ENCODE assay signal across 8 cellular contexts in genomic region chr11:119169272-119169719, GRCh38. TPM values are rescaled to one million over a fixed set of nuclear protein-coding genes. Genes with fewer than 3 reads are reported as not detected.
DNase-seq lines count a peak whose midpoint lies in the region; ATAC-seq and TF ChIP-seq lines count a peak whose summit lies in the region.

No MANE protein-coding gene starts in this region.

- POLR2A ChIA-PET in HEK293 (lab: Yijun Ruan, JAX) = interaction anchor here (0.6 to 1.6 kb wide), 13 partner anchors 10 to 206 kb away, joined by 3 to 9 read pairs (median 4); partner anchors contain the start of genes ABCG4 and HINFP
- POLR2A ChIA-PET in Panc1 (lab: Charles Lee) = interaction anchor here (0.5 to 0.6 kb wide), 2 partner anchors 26 to 40 kb away, joined by 3 to 13 read pairs; no protein-coding TSS in a partner anchor

- no peaks in the 10 kb centered on the region for H3K4me1 ChIP-seq in HEK293 (ENCODE audit: control insufficient read depth, insufficient read depth, low read length)
- peaks cover 14% of the 10 kb centered on the region for H3K4me1 ChIP-seq in Panc1 (ENCODE audit: control insufficient read depth, insufficient read depth, low read length)

- CTCF ChIA-PET in HEK293 (lab: Yijun Ruan, JAX) (interaction anchor here (0.6 to 2.0 kb wide), 15 partner anchors 9 to 169 kb away, joined by 3 to 11 read pairs (median 4); no protein-coding TSS in a partner anchor), Panc1 (lab: Charles Lee) (interaction anchor here (0.6 kb wide), 1 partner anchor 138 kb away, joined by 5 read pairs; no protein-coding TSS in a partner anchor)

- in situ Hi-C loops in G401 (cut with HindIII; ENCODE audit: low sequenced_read_pairs) = no loop called here
- in situ Hi-C loops in Panc1 (cut with HindIII; ENCODE audit: low pct_unique_long_range_greater_than_20kb, low sequenced_read_pairs) = no loop called here

- H3K27ac ChIP-seq in HEK293 (ENCODE audit: extremely low read depth, low read depth, low read length) (peak overlapping the region; percentile 82), Panc1 (ENCODE audit: low read length) (peak overlapping the region; percentile 80)

- H3K9me3 ChIP-seq in HEK293 (ENCODE audit: control insufficient read depth, insufficient read depth, low read depth, low read length) (no peaks in the 10 kb centered on the region), Panc1 (ENCODE audit: control insufficient read depth, insufficient read depth, low read depth, low read length) (no peaks in the 10 kb centered on the region)

- peak; percentile 64 for ATAC-seq in Panc1

- intact Hi-C loops in Panc1 (cut with micrococcal nuclease; ENCODE audit: unreplicated experiment) = no loop called here

- TF ChIP-seq CTCF in HEK293 (tag by site-specific recombination; IDR thresholded peaks at IDR 0.05) (no peak), Panc1 (IDR thresholded peaks at IDR 0.05) (no peak), cardiac fibroblast (IDR thresholded peaks at IDR 0.05; ENCODE audit: low read depth, low read length) (no peak)

- no TSS peak for BruUV-seq in Panc1 (replicated peaks; lab: Mats Ljungman, UMichigan)

- H3K36me3 ChIP-seq in HEK293 (ENCODE audit: control insufficient read depth in 2 of 2, insufficient read depth in 1 of 2, low read length in 2 of 2) (peaks cover 0 to 10% of the 10 kb centered on the region in 2 experiments; a peak in 1 of 3 replicates), Panc1 (ENCODE audit: control insufficient read depth, insufficient read depth, low read length) (no peaks in the 10 kb centered on the region)

- H3K27me3 ChIP-seq in Panc1 (ENCODE audit: control insufficient read depth, insufficient read depth, low read length) = no peaks in the 10 kb centered on the region

- DNase-seq in G401 (ENCODE audit: low spot score) = peak; percentile 47
- DNase-seq in Panc1 (ENCODE audit: low read depth, low spot score) = no peak
- peak; percentile 36 to 40 for DNase-seq in cardiac fibroblast (ENCODE audit: low read depth in 2 of 2)
- peak; percentile 7 for DNase-seq in kidney glomerular epithelial cell (lab: John Stamatoyannopoulos, UW)
- DNase-seq in stimulated activated CD4-positive, alpha-beta T cell treated with anti-CD3 and anti-CD28 coated beads, Interleukin-1b, Interleukin-23, amount 100 ng/mL, for 48 hours = peak; percentile 64
- DNase-seq in NCI-H1436 (lab: John Stamatoyannopoulos, UW) = no peak
- DNase-seq in NCI-H1048 (lab: John Stamatoyannopoulos, UW) = no peak

- H3K4me3 ChIP-seq in HEK293 (ENCODE audit: low read depth, low read length) (peak overlapping the region; percentile 83), Panc1 (ENCODE audit: low read depth in 2 of 2, low read length in 2 of 2) (peak overlapping the region; percentile 58 to 88), cardiac fibroblast (replicated peaks in 1 of 2; ENCODE audit: low read depth in 2 of 2, low read length in 2 of 2) (peak overlapping the region; percentile 43 to 71)

TF ChIP-seq in HEK293, 187 proteins besides CTCF, POLR2A, EP300 and RAD21:
- TF ChIP-seq ZNF23 (tag by site-specific recombination; IDR thresholded peaks at IDR 0.05; ENCODE audit: borderline replicate concordance) (no peak), ZNF354C (tag by site-specific recombination; IDR thresholded peaks at IDR 0.05; ENCODE audit: borderline replicate concordance, low read depth) (no peak), ZNF600 (tag by site-specific recombination; IDR thresholded peaks at IDR 0.05) (no peak), ZBTB20 (tag by site-specific recombination; IDR thresholded peaks at IDR 0.05) (peak; percentile 18; the same call in 1 of the 2 replicates), PRDM10 (tag by site-specific recombination; IDR thresholded peaks at IDR 0.05) (peak; percentile 91), ZNF626 (tag by site-specific recombination; IDR thresholded peaks at IDR 0.05) (no peak), ZNF211 (tag by site-specific recombination; IDR thresholded peaks at IDR 0.05; ENCODE audit: low read depth) (no peak), GLIS1 (tag by site-specific recombination; IDR thresholded peaks at IDR 0.05) (no peak)
- TF ChIP-seq, protein P1, sequence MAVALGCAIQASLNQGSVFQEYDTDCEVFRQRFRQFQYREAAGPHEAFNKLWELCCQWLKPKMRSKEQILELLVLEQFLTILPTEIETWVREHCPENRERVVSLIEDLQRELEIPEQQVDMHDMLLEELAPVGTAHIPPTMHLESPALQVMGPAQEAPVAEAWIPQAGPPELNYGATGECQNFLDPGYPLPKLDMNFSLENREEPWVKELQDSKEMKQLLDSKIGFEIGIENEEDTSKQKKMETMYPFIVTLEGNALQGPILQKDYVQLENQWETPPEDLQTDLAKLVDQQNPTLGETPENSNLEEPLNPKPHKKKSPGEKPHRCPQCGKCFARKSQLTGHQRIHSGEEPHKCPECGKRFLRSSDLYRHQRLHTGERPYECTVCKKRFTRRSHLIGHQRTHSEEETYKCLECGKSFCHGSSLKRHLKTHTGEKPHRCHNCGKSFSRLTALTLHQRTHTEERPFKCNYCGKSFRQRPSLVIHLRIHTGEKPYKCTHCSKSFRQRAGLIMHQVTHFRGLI (tag by site-specific recombination; IDR thresholded peaks at IDR 0.05) = no peak
- TF ChIP-seq, protein P2, sequence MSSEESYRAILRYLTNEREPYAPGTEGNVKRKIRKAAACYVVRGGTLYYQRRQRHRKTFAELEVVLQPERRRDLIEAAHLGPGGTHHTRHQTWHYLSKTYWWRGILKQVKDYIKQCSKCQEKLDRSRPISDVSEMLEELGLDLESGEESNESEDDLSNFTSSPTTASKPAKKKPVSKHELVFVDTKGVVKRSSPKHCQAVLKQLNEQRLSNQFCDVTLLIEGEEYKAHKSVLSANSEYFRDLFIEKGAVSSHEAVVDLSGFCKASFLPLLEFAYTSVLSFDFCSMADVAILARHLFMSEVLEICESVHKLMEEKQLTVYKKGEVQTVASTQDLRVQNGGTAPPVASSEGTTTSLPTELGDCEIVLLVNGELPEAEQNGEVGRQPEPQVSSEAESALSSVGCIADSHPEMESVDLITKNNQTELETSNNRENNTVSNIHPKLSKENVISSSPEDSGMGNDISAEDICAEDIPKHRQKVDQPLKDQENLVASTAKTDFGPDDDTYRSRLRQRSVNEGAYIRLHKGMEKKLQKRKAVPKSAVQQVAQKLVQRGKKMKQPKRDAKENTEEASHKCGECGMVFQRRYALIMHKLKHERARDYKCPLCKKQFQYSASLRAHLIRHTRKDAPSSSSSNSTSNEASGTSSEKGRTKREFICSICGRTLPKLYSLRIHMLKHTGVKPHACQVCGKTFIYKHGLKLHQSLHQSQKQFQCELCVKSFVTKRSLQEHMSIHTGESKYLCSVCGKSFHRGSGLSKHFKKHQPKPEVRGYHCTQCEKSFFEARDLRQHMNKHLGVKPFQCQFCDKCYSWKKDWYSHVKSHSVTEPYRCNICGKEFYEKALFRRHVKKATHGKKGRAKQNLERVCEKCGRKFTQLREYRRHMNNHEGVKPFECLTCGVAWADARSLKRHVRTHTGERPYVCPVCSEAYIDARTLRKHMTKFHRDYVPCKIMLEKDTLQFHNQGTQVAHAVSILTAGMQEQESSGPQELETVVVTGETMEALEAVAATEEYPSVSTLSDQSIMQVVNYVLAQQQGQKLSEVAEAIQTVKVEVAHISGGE (tag by site-specific recombination; conservative IDR thresholded peaks at IDR 0.05; ENCODE audit: low read depth) = peak; percentile 63
TF ChIP-seq in HEK293: peak in this region for 3.

RNA-seq across cellular contexts. Expression of gene NLRX1, which starts 0.8 kb away (rescaled TPM):
- not detected in 2 replicates for total RNA-seq in G401 (2014; rRNA removed; shearing (Covaris generic))
- total RNA-seq in Panc1 (2021; ENCODE audit: unreplicated experiment) = 25.2 TPM
- polyA plus RNA-seq in Panc1 (2012; ENCODE audit: insufficient read length) = 29.2 TPM

RNA-seq across cellular contexts. Expression of gene NHERF4, which starts 16.0 kb away (rescaled TPM):
- not detected in 2 replicates for total RNA-seq in G401 (2014; rRNA removed; shearing (Covaris generic))
- total RNA-seq in Panc1 (2021; ENCODE audit: unreplicated experiment) = 0.23 TPM
- polyA plus RNA-seq in Panc1 (2012; ENCODE audit: insufficient read length) = not detected

RNA-seq across cellular contexts. Expression of gene ABCG4, which starts 20.4 kb away (rescaled TPM):
- 0.06 and 1.7 TPM in 2 replicates for total RNA-seq in G401 (2014; rRNA removed; shearing (Covaris generic))
- 0.39 TPM for total RNA-seq in Panc1 (2021; ENCODE audit: unreplicated experiment)
- 0.76 TPM for polyA plus RNA-seq in Panc1 (2012; ENCODE audit: insufficient read length)

RNA-seq across cellular contexts. Expression of gene CBL, which starts 36.8 kb away (rescaled TPM):
- total RNA-seq in G401 (2014; rRNA removed; shearing (Covaris generic)) = 4.9 and 11.7 TPM in 2 replicates
- total RNA-seq in Panc1 (2021; ENCODE audit: unreplicated experiment) = 69.9 TPM
- polyA plus RNA-seq in Panc1 (2012; ENCODE audit: insufficient read length) = 22.0 TPM

RNA-seq across cellular contexts. Expression of gene HINFP, which starts 47.9 kb away (rescaled TPM):
- total RNA-seq in G401 (2014; rRNA removed; shearing (Covaris generic)) = 18.5 and 22.4 TPM in 2 replicates
- total RNA-seq in Panc1 (2021; ENCODE audit: unreplicated experiment) = 52.7 TPM
- polyA plus RNA-seq in Panc1 (2012; ENCODE audit: insufficient read length) = 34.0 TPM

Comparison
In these comparisons a context has a peak if more than half of its experiments do, and no peak if none do; other contexts are left out.
1. DNase-seq: peak in G401 (single experiment), cardiac fibroblast (2 of 2), kidney glomerular epithelial cell (single experiment) and stimulated activated CD4-positive, alpha-beta T cell treated with anti-CD3 and anti-CD28 coated beads, Interleukin-1b, Interleukin-23, amount 100 ng/mL, for 48 hours (single experiment); none in Panc1 (single experiment), NCI-H1436 (single experiment) and NCI-H1048 (single experiment).
2. RNA of gene NLRX1, which starts 0.8 kb away (total RNA-seq): 25.2 TPM in Panc1 (single experiment); not detected in G401; every median in the first group is over 10 times any median in the second.
3. Peak in every context shown above with its lines, with median percentiles within 50 percentile points of each other: H3K4me3 ChIP-seq.